ENCODE assay signal across 7 cellular contexts in the genomic region with DNA sequence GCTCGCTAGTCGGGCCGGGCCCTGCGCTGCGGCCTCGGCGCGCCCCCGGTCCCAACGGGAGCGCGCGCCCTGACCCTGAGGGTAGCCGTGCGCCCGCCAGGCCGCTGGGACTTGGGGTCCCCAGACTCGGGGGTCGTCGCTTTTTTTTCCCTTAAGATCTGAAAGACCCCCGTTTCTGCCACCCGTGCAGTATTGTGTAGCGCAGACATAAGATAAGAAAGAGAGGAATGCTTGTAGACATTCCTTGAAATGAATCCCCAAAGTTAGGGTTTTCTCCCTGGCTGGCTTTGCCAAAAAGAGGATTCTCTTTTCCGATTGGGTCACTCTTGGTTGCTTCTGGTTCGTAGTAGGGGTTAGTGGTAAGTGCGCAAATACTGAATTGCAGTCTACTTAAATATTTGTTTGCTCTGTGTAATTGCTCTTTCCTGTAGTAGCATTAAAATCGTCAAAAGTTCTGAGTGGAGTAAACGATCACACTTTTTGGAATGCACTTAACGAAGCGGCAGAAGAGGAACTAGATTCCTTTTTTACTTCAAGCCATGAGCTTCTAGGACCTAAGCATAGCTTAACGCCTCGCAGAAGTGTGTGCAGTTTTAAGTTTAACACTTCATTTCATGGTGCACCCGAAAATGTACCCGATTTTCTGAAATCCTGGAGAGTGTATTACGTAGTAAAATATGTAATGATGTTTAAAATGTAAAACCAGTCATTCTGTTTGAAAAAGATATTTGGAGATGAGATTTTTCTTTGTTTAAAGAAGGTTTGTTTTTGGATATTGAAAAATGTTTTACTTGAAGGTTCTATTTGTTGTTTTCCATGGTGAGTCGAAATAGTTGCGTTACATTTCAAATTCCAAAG. TPM values are rescaled to one million over a fixed set of nuclear protein-coding genes. Genes with fewer than 3 reads are reported as not detected.
DNase-seq lines count a peak whose midpoint lies in the region; ATAC-seq and TF ChIP-seq lines count a peak whose summit lies in the region.

No MANE protein-coding gene starts in this region.

- H3K4me1 Mint-ChIP-seq in activated naive CD8-positive, alpha-beta T cell treated with anti-CD3 and anti-CD28 coated beads, Interleukin-2, amount 10 ng/mL, durations not matched to agents 7 days and 5 days, result peaks cover 39% of the 10 kb centered on the region

- peaks cover 32% of the 10 kb centered on the region for H4K20me1 ChIP-seq in Loucy (ENCODE audit: insufficient read depth, low read length, poor library complexity, severe bottlenecking)

- H3K9me3 Mint-ChIP-seq in activated naive CD8-positive, alpha-beta T cell treated with anti-CD3 and anti-CD28 coated beads, Interleukin-2, amount 10 ng/mL, durations not matched to agents 7 days and 5 days, result no peaks in the 10 kb centered on the region

- 2 to 3% (median 3%) methylated on average over 22 to 37 of the region's 37 CpGs for WGBS in spleen, 5 donors

- ATAC-seq in GM21737 (IDR thresholded peaks at IDR 0.05; ENCODE audit: unreplicated experiment), result peak; percentile 37
- ATAC-seq in activated naive CD8-positive, alpha-beta T cell treated with anti-CD3 and anti-CD28 coated beads, Interleukin-2, amount 10 ng/mL, durations not matched to agents 7 days and 5 days (ENCODE audit: low read depth), result no peak

- TF ChIP-seq POLR2A in spleen (IDR thresholded peaks at IDR 0.05), result no peak

- H3K4me1 ChIP-seq in Loucy (ENCODE audit: insufficient read depth, low read length, poor library complexity, severe bottlenecking) (peaks cover 17% of the 10 kb centered on the region), spleen (peaks cover 38 to 70% (median 60%) of the 10 kb centered on the region in 6 donors)

- H3K36me3 ChIP-seq in Loucy (ENCODE audit: insufficient read depth, low read length), result no peaks in the 10 kb centered on the region
- H3K36me3 ChIP-seq in spleen, result no peaks in the 10 kb centered on the region

- H3K36me3 Mint-ChIP-seq in activated naive CD8-positive, alpha-beta T cell treated with anti-CD3 and anti-CD28 coated beads, Interleukin-2, amount 10 ng/mL, durations not matched to agents 7 days and 5 days, result peaks cover 11% of the 10 kb centered on the region

- intact Hi-C loops in spleen (cut with DNase I; ENCODE audit: low total_unique reads), result no loop called here

- H3K27me3 ChIP-seq in Loucy (ENCODE audit: insufficient read depth, low read length, poor library complexity, severe bottlenecking) (no peaks in the 10 kb centered on the region), spleen (replicated peaks in 1 of 7) (no peaks in the 10 kb centered on the region)

- no peaks in the 10 kb centered on the region for H3K9me2 ChIP-seq in Loucy (replicated peaks; ENCODE audit: low read depth, low read length)

- H3F3A ChIP-seq in Loucy (ENCODE audit: low read depth), result no peaks in the 10 kb centered on the region

- peaks cover 5% of the 10 kb centered on the region for H3K27me3 Mint-ChIP-seq in activated naive CD8-positive, alpha-beta T cell treated with anti-CD3 and anti-CD28 coated beads, Interleukin-2, amount 10 ng/mL, durations not matched to agents 7 days and 5 days

- peak overlapping the region; percentile 82 for H3K4me2 ChIP-seq in Loucy (ENCODE audit: low read depth, low read length, poor library complexity, severe bottlenecking)

- TF ChIP-seq CTCF in Loucy (conservative IDR thresholded peaks at IDR 0.05; ENCODE audit: low read length), result no peak
- TF ChIP-seq CTCF in spleen (IDR thresholded peaks at IDR 0.05 in 8 of 11, conservative IDR thresholded peaks at IDR 0.05 in 3 of 11), result no peak

- peak; percentile 50 for DNase-seq in GM03348 (ENCODE audit: low spot score)
- no peak for DNase-seq in activated naive CD8-positive, alpha-beta T cell treated with anti-CD3 and anti-CD28 coated beads, Interleukin-2, amount 10 ng/mL, durations not matched to agents 7 days and 5 days
- peak; percentile 72 for DNase-seq in iPS-NIHi11 (ENCODE audit: low spot score)
- DNase-seq in spleen, result no peak
- DNase-seq in SHP77 (lab: John Stamatoyannopoulos, UW), result no peak

- peak overlapping the region; percentile 91 for H3K4me3 ChIP-seq in Loucy (ENCODE audit: low read length, poor library complexity, severe bottlenecking)
- peak overlapping the region; percentile 81 to 96 (median 88) for H3K4me3 ChIP-seq in spleen

- peak overlapping the region; percentile 85 for H3K9ac ChIP-seq in Loucy (ENCODE audit: low read depth, low read length, poor library complexity, severe bottlenecking)

- peak overlapping the region; percentile 81 to 98 (median 97) for H3K27ac ChIP-seq in spleen

- peak overlapping the region; percentile 28; the same call in 1 of the 2 replicates for H2AFZ ChIP-seq in Loucy (ENCODE audit: low read length)

- peak overlapping the region; percentile 88 for H3K27ac Mint-ChIP-seq in activated naive CD8-positive, alpha-beta T cell treated with anti-CD3 and anti-CD28 coated beads, Interleukin-2, amount 10 ng/mL, durations not matched to agents 7 days and 5 days

- no peaks in the 10 kb centered on the region for H3K9me3 ChIP-seq in Loucy (ENCODE audit: insufficient read depth, low read depth, low read length)
- no peaks in the 10 kb centered on the region for H3K9me3 ChIP-seq in spleen

- H3K79me2 ChIP-seq in Loucy (ENCODE audit: insufficient read depth, low read length), result peaks cover 65% of the 10 kb centered on the region

- peak overlapping the region; percentile 91 for H3K4me3 Mint-ChIP-seq in activated naive CD8-positive, alpha-beta T cell treated with anti-CD3 and anti-CD28 coated beads, Interleukin-2, amount 10 ng/mL, durations not matched to agents 7 days and 5 days

- POLR2A ChIA-PET in activated naive CD8-positive, alpha-beta T cell treated with anti-CD3 and anti-CD28 coated beads, Interleukin-2, amount 10 ng/mL, durations not matched to agents 7 days and 5 days (lab: Charles Lee), result interaction anchor here (0.7 to 3.1 kb wide), 6 partner anchors 21 to 365 kb away, joined by 3 to 10 read pairs (median 4); no protein-coding TSS in a partner anchor

RNA-seq across cellular contexts. Expression of a gene that starts 1.3 kb away (rescaled TPM):
- total RNA-seq in activated naive CD8-positive, alpha-beta T cell treated with anti-CD3 and anti-CD28 coated beads, Interleukin-2, amount 10 ng/mL, durations not matched to agents 7 days and 5 days, result 10 to 100 TPM; 53.1 to 53.8 TPM
- total RNA-seq in spleen, result 10 to 100 TPM; 37.1 to 54.6 (median 50.6) TPM
- 10 to 100 TPM; 19.8 to 29.1 (median 22.1) TPM for polyA plus RNA-seq in spleen

Comparison
In these comparisons a context has a peak if more than half of its experiments do, and no peak if none do; other contexts are left out.
1. DNase-seq: peak in GM03348 (single experiment) and iPS-NIHi11 (single experiment); none in activated naive CD8-positive, alpha-beta T cell treated with anti-CD3 and anti-CD28 coated beads, Interleukin-2, amount 10 ng/mL, durations not matched to agents 7 days and 5 days (single experiment), spleen (single experiment) and SHP77 (0 of 2).